ENCODE assay signal across 8 cellular contexts in the genomic region with DNA sequence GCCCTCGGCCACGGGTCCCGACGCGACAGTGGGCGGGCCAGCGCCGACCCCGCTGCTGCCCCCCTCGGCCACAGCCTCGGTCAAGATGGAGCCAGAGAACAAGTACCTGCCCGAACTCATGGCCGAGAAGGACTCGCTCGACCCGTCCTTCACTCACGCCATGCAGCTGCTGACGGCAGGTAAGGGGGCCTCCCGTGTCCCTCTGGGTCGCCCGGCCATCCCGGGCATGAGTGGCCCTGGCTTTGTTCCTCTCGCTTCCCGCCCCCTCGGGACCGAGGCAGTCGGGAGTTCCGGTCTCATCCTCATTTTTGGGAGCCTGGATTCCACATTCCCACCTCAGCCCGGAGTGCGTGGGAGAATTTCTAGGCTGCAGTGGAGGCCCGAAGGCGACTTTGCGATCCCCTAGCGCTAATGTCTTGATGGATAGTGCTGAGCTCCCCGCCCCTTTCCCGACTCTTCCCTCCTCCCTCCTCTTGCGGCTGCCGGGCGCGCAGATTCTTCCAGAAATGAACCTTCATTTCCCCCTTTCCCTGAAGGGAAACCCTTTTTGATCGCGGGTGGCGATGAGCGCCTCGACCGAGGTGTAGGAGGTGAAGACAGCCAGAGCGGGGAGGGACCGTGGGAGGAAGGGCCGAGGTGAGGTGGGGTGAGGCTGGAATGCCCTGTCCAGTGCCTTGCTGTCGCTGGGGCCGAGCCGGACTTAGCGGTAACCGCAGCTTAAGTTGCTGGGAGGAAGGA. TPM values are rescaled to one million over a fixed set of nuclear protein-coding genes. Genes with fewer than 3 reads are reported as not detected.
DNase-seq lines count a peak whose midpoint lies in the region; ATAC-seq and TF ChIP-seq lines count a peak whose summit lies in the region.

No MANE protein-coding gene starts in this region.

- H4K20me1 ChIP-seq in GM23338 (replicated peaks; ENCODE audit: insufficient read depth), result peaks cover 53% of the 10 kb centered on the region

- peaks cover 54% of the 10 kb centered on the region for H3K79me2 ChIP-seq in GM23338 (replicated peaks; ENCODE audit: insufficient read depth)

- H3F3A ChIP-seq in GM23338 (replicated peaks; ENCODE audit: low read depth), result peaks cover 10% of the 10 kb centered on the region

- H3K4me3 ChIP-seq in GM08714 (ENCODE audit: low read length) (peak overlapping the region; percentile 96), GM23338 (peak overlapping the region; percentile 100), ectodermal cell (ENCODE audit: insufficient read depth, low read depth, low read length) (peak overlapping the region; percentile 99), lower lobe of right lung (peak overlapping the region; percentile 98)

- no peaks in the 10 kb centered on the region for H3K9me2 ChIP-seq in GM23338 (ENCODE audit: insufficient read depth)

- H3K36me3 ChIP-seq in GM23338 (ENCODE audit: insufficient read depth) (peaks cover 6% of the 10 kb centered on the region), ectodermal cell (ENCODE audit: control insufficient read depth, insufficient read depth, low read length) (no peaks in the 10 kb centered on the region), lower lobe of right lung (peaks cover 8% of the 10 kb centered on the region)

- intact Hi-C loops in lower lobe of right lung (cut with DNase I), result no loop called here

- H3K27ac ChIP-seq in GM23338 (ENCODE audit: low read depth), result peak overlapping the region; percentile 89; the same call in 1 of the 2 replicates
- H3K27ac ChIP-seq in ectodermal cell (ENCODE audit: insufficient read depth, low read depth, low read length, poor library complexity, severe bottlenecking), result peak overlapping the region; percentile 96
- H3K27ac ChIP-seq in lower lobe of right lung, result peak overlapping the region; percentile 99

- TF ChIP-seq CTCF in GM23338 (conservative IDR thresholded peaks at IDR 0.05; ENCODE audit: low read depth in 2 of 2) (no peak), lower lobe of right lung (IDR thresholded peaks at IDR 0.05) (no peak)

- H3K27me3 ChIP-seq in GM23338 (ENCODE audit: insufficient read depth) (no peaks in the 10 kb centered on the region), ectodermal cell (ENCODE audit: control insufficient read depth, insufficient read depth, low read length, poor library complexity, severe bottlenecking) (no peaks in the 10 kb centered on the region), lower lobe of right lung (ENCODE audit: low read depth) (no peaks in the 10 kb centered on the region)

- DNase-seq in GM23338 (ENCODE audit: low spot score) (peak; percentile 52), LHCN-M2 (ENCODE audit: low read depth) (peak; percentile 51), lower lobe of right lung (peak; percentile 76), NCI-H510A treated with DMSO at 0.1 percent for 48 hours (lab: John Stamatoyannopoulos, UW) (no peak)
- DNase-seq in activated CD4-positive, alpha-beta T cell treated with anti-CD3 and anti-CD28 coated beads, Interleukin-2, amount 50 U/mL, for 1 hour, result peak; percentile 22
- peak in 2 of 3 donors; percentile 10 to 24 for DNase-seq in stimulated activated CD4-positive, alpha-beta T cell treated with anti-CD3 and anti-CD28 coated beads, TNF-alpha, amount 100 ng/mL, for 48 hours (ENCODE audit: low read depth in 3 of 3)

- H3K36me3 Mint-ChIP-seq in GM23338 (ENCODE audit: low read depth), result peaks cover 30% of the 10 kb centered on the region

- H3K27ac Mint-ChIP-seq in GM23338, result peak overlapping the region; percentile 95

- no peaks in the 10 kb centered on the region for H3K9me3 Mint-ChIP-seq in GM23338

- H3K9me3 ChIP-seq in ectodermal cell (ENCODE audit: control insufficient read depth, low read length) (no peaks in the 10 kb centered on the region), lower lobe of right lung (no peaks in the 10 kb centered on the region)

- H3K4me1 ChIP-seq in GM23338 (ENCODE audit: insufficient read depth), result peaks cover 25% of the 10 kb centered on the region
- H3K4me1 ChIP-seq in ectodermal cell (ENCODE audit: control insufficient read depth, insufficient read depth, low read length), result peaks cover 6% of the 10 kb centered on the region
- H3K4me1 ChIP-seq in lower lobe of right lung, result peaks cover 46% of the 10 kb centered on the region

- peaks cover 13% of the 10 kb centered on the region for H3K27me3 Mint-ChIP-seq in GM23338 (ENCODE audit: insufficient read depth, low read depth, poor library complexity)

- WGBS in ectodermal cell, 2 experiments, result 0% methylated on average over 54 of the region's 54 CpGs

- H3K4me3 Mint-ChIP-seq in GM23338, result peak overlapping the region; percentile 84

- ATAC-seq in GM23338 (peak; percentile 24), lower lobe of right lung (peak; percentile 30 to 55)

- H3K4me2 ChIP-seq in GM23338, result peak overlapping the region; percentile 88

- peaks cover 22% of the 10 kb centered on the region for H3K4me1 Mint-ChIP-seq in GM23338

- H2AFZ ChIP-seq in GM23338, result no peak overlapping the region

TF ChIP-seq in GM23338, 12 proteins besides CTCF, POLR2A, EP300 and RAD21 (continues in another document):
- TF ChIP-seq EZH2phosphoT487 (IDR thresholded peaks at IDR 0.05; ENCODE audit: unreplicated experiment) (no peak), NANOG (IDR thresholded peaks at IDR 0.05; ENCODE audit: borderline replicate concordance) (no peak), POLR2AphosphoS5 (IDR thresholded peaks at IDR 0.05; ENCODE audit: low read depth) (no peak), JUNB (IDR thresholded peaks at IDR 0.05; ENCODE audit: unreplicated experiment) (no peak), STAT1 (IDR thresholded peaks at IDR 0.05; ENCODE audit: unreplicated experiment) (no peak)
- TF ChIP-seq, protein P1, sequence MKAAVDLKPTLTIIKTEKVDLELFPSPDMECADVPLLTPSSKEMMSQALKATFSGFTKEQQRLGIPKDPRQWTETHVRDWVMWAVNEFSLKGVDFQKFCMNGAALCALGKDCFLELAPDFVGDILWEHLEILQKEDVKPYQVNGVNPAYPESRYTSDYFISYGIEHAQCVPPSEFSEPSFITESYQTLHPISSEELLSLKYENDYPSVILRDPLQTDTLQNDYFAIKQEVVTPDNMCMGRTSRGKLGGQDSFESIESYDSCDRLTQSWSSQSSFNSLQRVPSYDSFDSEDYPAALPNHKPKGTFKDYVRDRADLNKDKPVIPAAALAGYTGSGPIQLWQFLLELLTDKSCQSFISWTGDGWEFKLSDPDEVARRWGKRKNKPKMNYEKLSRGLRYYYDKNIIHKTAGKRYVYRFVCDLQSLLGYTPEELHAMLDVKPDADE (IDR thresholded peaks at IDR 0.05), result no peak
- TF ChIP-seq, protein P2, sequence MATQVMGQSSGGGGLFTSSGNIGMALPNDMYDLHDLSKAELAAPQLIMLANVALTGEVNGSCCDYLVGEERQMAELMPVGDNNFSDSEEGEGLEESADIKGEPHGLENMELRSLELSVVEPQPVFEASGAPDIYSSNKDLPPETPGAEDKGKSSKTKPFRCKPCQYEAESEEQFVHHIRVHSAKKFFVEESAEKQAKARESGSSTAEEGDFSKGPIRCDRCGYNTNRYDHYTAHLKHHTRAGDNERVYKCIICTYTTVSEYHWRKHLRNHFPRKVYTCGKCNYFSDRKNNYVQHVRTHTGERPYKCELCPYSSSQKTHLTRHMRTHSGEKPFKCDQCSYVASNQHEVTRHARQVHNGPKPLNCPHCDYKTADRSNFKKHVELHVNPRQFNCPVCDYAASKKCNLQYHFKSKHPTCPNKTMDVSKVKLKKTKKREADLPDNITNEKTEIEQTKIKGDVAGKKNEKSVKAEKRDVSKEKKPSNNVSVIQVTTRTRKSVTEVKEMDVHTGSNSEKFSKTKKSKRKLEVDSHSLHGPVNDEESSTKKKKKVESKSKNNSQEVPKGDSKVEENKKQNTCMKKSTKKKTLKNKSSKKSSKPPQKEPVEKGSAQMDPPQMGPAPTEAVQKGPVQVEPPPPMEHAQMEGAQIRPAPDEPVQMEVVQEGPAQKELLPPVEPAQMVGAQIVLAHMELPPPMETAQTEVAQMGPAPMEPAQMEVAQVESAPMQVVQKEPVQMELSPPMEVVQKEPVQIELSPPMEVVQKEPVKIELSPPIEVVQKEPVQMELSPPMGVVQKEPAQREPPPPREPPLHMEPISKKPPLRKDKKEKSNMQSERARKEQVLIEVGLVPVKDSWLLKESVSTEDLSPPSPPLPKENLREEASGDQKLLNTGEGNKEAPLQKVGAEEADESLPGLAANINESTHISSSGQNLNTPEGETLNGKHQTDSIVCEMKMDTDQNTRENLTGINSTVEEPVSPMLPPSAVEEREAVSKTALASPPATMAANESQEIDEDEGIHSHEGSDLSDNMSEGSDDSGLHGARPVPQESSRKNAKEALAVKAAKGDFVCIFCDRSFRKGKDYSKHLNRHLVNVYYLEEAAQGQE (IDR thresholded peaks at IDR 0.05; ENCODE audit: unreplicated experiment), result no peak

RNA-seq across cellular contexts. Expression of a gene that starts 0.7 kb away (rescaled TPM):
- total RNA-seq in GM23338 (2014; rRNA removed; shearing (Covaris generic)), result 251 and 263 TPM in 2 replicates
- polyA plus RNA-seq in GM23338 (2016; fragmentation: Nextera tagmentation; extraction: Ambion mirVana), result 184 and 191 TPM in 2 replicates
- 58.9 and 72.6 TPM in 2 replicates for total RNA-seq in LHCN-M2 (2014; rRNA removed)
- polyA plus RNA-seq in LHCN-M2 (2012), result 95.9 TPM
- polyA plus RNA-seq in ectodermal cell (2013, experiment 1 of 4), result 349 TPM
- polyA plus RNA-seq in ectodermal cell (2013, experiment 2 of 4), result 396 TPM
- 257 TPM for polyA plus RNA-seq in ectodermal cell (2013, experiment 3 of 4)
- 285 TPM for polyA plus RNA-seq in ectodermal cell (2013, experiment 4 of 4)
- 79.5 TPM for total RNA-seq in lower lobe of right lung

RNA-seq across cellular contexts. Expression of a gene that starts 58.4 kb away (rescaled TPM):
- total RNA-seq in GM23338 (2014; rRNA removed; shearing (Covaris generic)), result 9.7 and 10.1 TPM in 2 replicates
- polyA plus RNA-seq in GM23338 (2016; fragmentation: Nextera tagmentation; extraction: Ambion mirVana), result 17.8 and 18.3 TPM in 2 replicates
- 8.1 and 10.4 TPM in 2 replicates for total RNA-seq in LHCN-M2 (2014; rRNA removed)
- 15.9 TPM for polyA plus RNA-seq in LHCN-M2 (2012)
- polyA plus RNA-seq in ectodermal cell (2013, experiment 1 of 4), result 35.5 TPM
- 38.0 TPM for polyA plus RNA-seq in ectodermal cell (2013, experiment 2 of 4)
- polyA plus RNA-seq in ectodermal cell (2013, experiment 3 of 4), result 32.5 TPM
- polyA plus RNA-seq in ectodermal cell (2013, experiment 4 of 4), result 38.1 TPM
- total RNA-seq in lower lobe of right lung, result 15.3 TPM
